ENCODE assay signal across 8 cellular contexts in genomic region chr22:46761539-46762237, GRCh38.
DNase-seq lines count a peak whose midpoint lies in the region; ATAC-seq and TF ChIP-seq lines count a peak whose summit lies in the region.

No MANE protein-coding gene starts in this region.

- H3K27ac ChIP-seq in SK-N-MC (peak overlapping the region; percentile 75), skin epidermis (peak overlapping the region; percentile 77 to 99 (median 95))

- H3K9me3 ChIP-seq in SK-N-MC (ENCODE audit: low read depth, low read length): no peaks in the 10 kb centered on the region

- ATAC-seq in HG03571 (IDR thresholded peaks at IDR 0.05; ENCODE audit: unreplicated experiment): no peak

- TF ChIP-seq CTCF in foreskin fibroblast (IDR thresholded peaks at IDR 0.05; ENCODE audit: low read depth, low read length): no peak

- peak overlapping the region; percentile 98 for H3K4me3 ChIP-seq in SK-N-MC
- peak overlapping the region; percentile 97 to 99 for H3K4me3 ChIP-seq in foreskin fibroblast (ENCODE audit: low read depth in 1 of 2, low read length in 2 of 2)
- H3K4me3 ChIP-seq in skin epidermis: peak overlapping the region; percentile 57 to 97 (median 83)

- H3K36me3 ChIP-seq in SK-N-MC (ENCODE audit: insufficient read depth, low read length): no peaks in the 10 kb centered on the region

- H3K9ac ChIP-seq in SK-N-MC (ENCODE audit: insufficient read length): peak overlapping the region; percentile 100

- DNase-seq in NCI-H1105 treated with DMSO at 0.1 percent for 48 hours (lab: John Stamatoyannopoulos, UW) (peak; percentile 28), NCI-H1105 (lab: John Stamatoyannopoulos, UW) (no peak), SK-N-MC (ENCODE audit: low read depth, low spot score) (no peak), foreskin fibroblast (no peak), GF-D8 (lab: John Stamatoyannopoulos, UW) (no peak), SKM-1 treated with dmso at 0.1 percent for 144 hours (lab: John Stamatoyannopoulos, UW; ENCODE audit: unreplicated experiment) (no peak)
